Comparison of ENCODE assay signal across 16 cellular contexts in the genomic region with DNA sequence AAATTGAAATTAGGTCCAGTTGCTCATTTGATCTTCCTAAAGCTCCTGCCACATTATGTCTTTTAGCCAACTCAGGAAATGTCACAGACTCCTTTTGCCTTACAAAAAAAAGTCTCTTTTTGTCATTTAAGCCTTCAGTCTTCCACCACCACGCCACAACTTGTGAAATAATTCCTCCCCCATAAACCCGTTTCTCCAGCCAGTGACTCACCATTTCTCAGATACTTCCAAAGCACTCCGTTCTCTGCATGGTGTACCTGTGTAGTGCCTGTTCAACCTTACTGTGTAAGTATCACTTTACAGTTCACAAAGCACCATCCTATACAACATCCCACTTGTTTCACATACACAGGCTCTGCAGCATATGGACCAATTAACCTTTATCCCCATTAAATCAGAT.
DNase-seq lines count a peak whose midpoint lies in the region; ATAC-seq and TF ChIP-seq lines count a peak whose summit lies in the region.
"Had no signal": no experiment of that assay in that cellular context is flagged by ENCODE, and none has a peak within 500 bp of the region (broad histone marks: within the 10 kb centered on the region; RNA-seq: fewer than 3 reads in every experiment).

No MANE protein-coding gene starts in this region.

- no peak overlapping the region for H3K4me3 Mint-ChIP-seq in HFFc6
- H3K4me3 Mint-ChIP-seq: activated CD4-positive, alpha-beta T cell treated with anti-CD3 and anti-CD28 coated beads, Interleukin-2, amount 10 ng/mL, durations not matched to agents 24 days and 14 days; CD4-positive, CD25-positive, alpha-beta regulatory T cell had no signal

- H3K79me2 ChIP-seq in PC-3 (ENCODE audit: low read length), result no peaks in the 10 kb centered on the region

- H3K9me3 ChIP-seq in PC-3 (ENCODE audit: low read length), result no peaks in the 10 kb centered on the region
- no peaks in the 10 kb centered on the region for H3K9me3 ChIP-seq in esophagus squamous epithelium
- H3K9me3 ChIP-seq: heart left ventricle, sigmoid colon, SJSA1 had no signal

- POLR2A ChIA-PET in PC-3 (lab: Charles Lee; ENCODE audit: unreplicated experiment), result no interaction called here

- no peaks in the 10 kb centered on the region for H3F3A ChIP-seq in PC-3 (ENCODE audit: low read length, unreplicated experiment)

- intact Hi-C loops in PC-3 (cut with micrococcal nuclease), result no loop called here
- intact Hi-C loops in esophagus squamous epithelium (cut with DNase I), result no loop called here

- H3K4me1 Mint-ChIP-seq in HFFc6 (ENCODE audit: low read depth), result peaks cover 21% of the 10 kb centered on the region
- H3K4me1 Mint-ChIP-seq: activated CD4-positive, alpha-beta T cell treated with anti-CD3 and anti-CD28 coated beads, Interleukin-2, amount 10 ng/mL, durations not matched to agents 24 days and 14 days; CD4-positive, CD25-positive, alpha-beta regulatory T cell had no signal

- TF ChIP-seq POLR2A in esophagus squamous epithelium (IDR thresholded peaks at IDR 0.05) (no peak), GM18505 (IDR thresholded peaks at IDR 0.05; ENCODE audit: borderline replicate concordance, extremely low read depth, insufficient read depth, insufficient read length) (no peak)

- CTCF ChIA-PET in PC-3 (lab: Charles Lee), result no interaction called here

- H3K36me3 ChIP-seq in PC-3 (ENCODE audit: low read depth, low read length) (no peaks in the 10 kb centered on the region), esophagus squamous epithelium (peaks cover 0 to 1% (median 0%) of the 10 kb centered on the region in 3 donors)
- H3K36me3 ChIP-seq: sigmoid colon had no signal

- 22 to 71% methylated on average over 3 of the region's 3 CpGs for WGBS in esophagus squamous epithelium, 2 donors

- H4K20me1 ChIP-seq in PC-3 (ENCODE audit: low read length), result no peaks in the 10 kb centered on the region

- DNase-seq in HFFc6 (peak; percentile 4), PC-3 (peak; percentile 88), esophagus squamous epithelium (lab: John Stamatoyannopoulos, UW) (no peak), renal cortical epithelial cell (ENCODE audit: low read depth) (peak; percentile 69), left lobe of liver (ENCODE audit: low spot score) (no peak)
- DNase-seq: activated CD4-positive, alpha-beta T cell treated with anti-CD3 and anti-CD28 coated beads, Interleukin-2, amount 10 ng/mL, durations not matched to agents 24 days and 14 days; CD4-positive, CD25-positive, alpha-beta regulatory T cell; dermis blood vessel endothelial cell; heart left ventricle; KG1; NCI-H526; sigmoid colon had no signal

- no peaks in the 10 kb centered on the region for H3K27me3 ChIP-seq in PC-3 (ENCODE audit: low read length)
- no peaks in the 10 kb centered on the region for H3K27me3 ChIP-seq in esophagus squamous epithelium
- H3K27me3 ChIP-seq: heart left ventricle, sigmoid colon, SJSA1 had no signal

- BruUV-seq in PC-3 (replicated peaks; lab: Mats Ljungman, UMichigan), result no TSS peak

- H3K36me3 Mint-ChIP-seq in HFFc6 (ENCODE audit: low read depth), result no peaks in the 10 kb centered on the region
- H3K36me3 Mint-ChIP-seq: CD4-positive, CD25-positive, alpha-beta regulatory T cell had no signal

- H3K4me1 ChIP-seq in PC-3 (ENCODE audit: insufficient read depth, low read length) (peaks cover 12% of the 10 kb centered on the region), esophagus squamous epithelium (peaks cover 0 to 41% (median 8%) of the 10 kb centered on the region in 3 donors)
- H3K4me1 ChIP-seq: heart left ventricle, sigmoid colon, SJSA1 had no signal

- peak overlapping the region; percentile 54 for H3K27ac ChIP-seq in PC-3 (ENCODE audit: low read length)
- H3K27ac ChIP-seq in esophagus squamous epithelium, result peak overlapping the region; percentile 17 to 75 (median 48)
- H3K27ac ChIP-seq: heart left ventricle, sigmoid colon, SJSA1 had no signal

- no peaks in the 10 kb centered on the region for H3K9me3 Mint-ChIP-seq in HFFc6
- H3K9me3 Mint-ChIP-seq: activated CD4-positive, alpha-beta T cell treated with anti-CD3 and anti-CD28 coated beads, Interleukin-2, amount 10 ng/mL, durations not matched to agents 24 days and 14 days; CD4-positive, CD25-positive, alpha-beta regulatory T cell had no signal

- H3K27me3 Mint-ChIP-seq in HFFc6 (ENCODE audit: insufficient read depth), result no peaks in the 10 kb centered on the region
- H3K27me3 Mint-ChIP-seq: activated CD4-positive, alpha-beta T cell treated with anti-CD3 and anti-CD28 coated beads, Interleukin-2, amount 10 ng/mL, durations not matched to agents 24 days and 14 days had no signal

- H3K9ac ChIP-seq in PC-3 (ENCODE audit: low read length), result no peak overlapping the region

- no peak overlapping the region for H2AFZ ChIP-seq in PC-3 (ENCODE audit: low read length)

- no peaks in the 10 kb centered on the region for H3K9me2 ChIP-seq in PC-3 (replicated peaks; ENCODE audit: low read length)

- no peak overlapping the region for H3K4me3 ChIP-seq in PC-3 (ENCODE audit: low read length)
- peak overlapping the region in 1 of 4 donors; percentile 6 for H3K4me3 ChIP-seq in esophagus squamous epithelium
- H3K4me3 ChIP-seq: heart left ventricle, sigmoid colon, SJSA1 had no signal

- TF ChIP-seq CTCF in HFFc6 (IDR thresholded peaks at IDR 0.05) (no peak), PC-3 (conservative IDR thresholded peaks at IDR 0.05; ENCODE audit: low read depth, low read length) (no peak), esophagus squamous epithelium (IDR thresholded peaks at IDR 0.05) (no peak)

- H3K27ac Mint-ChIP-seq in HFFc6, result peak overlapping the region; percentile 29; the same call in 1 of the 2 replicates
- H3K27ac Mint-ChIP-seq: activated CD4-positive, alpha-beta T cell treated with anti-CD3 and anti-CD28 coated beads, Interleukin-2, amount 10 ng/mL, durations not matched to agents 24 days and 14 days; CD4-positive, CD25-positive, alpha-beta regulatory T cell had no signal

- ATAC-seq in PC-3, result peak; percentile 88
- ATAC-seq in HG02588 (IDR thresholded peaks at IDR 0.05; ENCODE audit: unreplicated experiment), result no peak
- ATAC-seq in GM18505 (IDR thresholded peaks at IDR 0.05; ENCODE audit: unreplicated experiment), result no peak
- no peak for ATAC-seq in left lobe of liver
- no peak for ATAC-seq in HG03354 (IDR thresholded peaks at IDR 0.05; ENCODE audit: poor library complexity, severe bottlenecking, unreplicated experiment)
- ATAC-seq: heart left ventricle had no signal

- H3K4me2 ChIP-seq in PC-3 (ENCODE audit: low read length), result peak overlapping the region; percentile 60

Comparison
In these comparisons a context has a peak if more than half of its experiments do, and no peak if none do; other contexts are left out.
1. DNase-seq: peak in HFFc6 (single experiment), PC-3 (single experiment) and renal cortical epithelial cell (single experiment); none in esophagus squamous epithelium (single experiment) and left lobe of liver (single experiment).